Comparison of ENCODE assay signal across 26 cellular contexts in genomic region chr3:189096092-189096491, GRCh38.
DNase-seq lines count a peak whose midpoint lies in the region; ATAC-seq, FAIRE-seq and TF ChIP-seq lines count a peak whose summit lies in the region.
"Had no signal": no experiment of that assay in that cellular context is flagged by ENCODE, and none has a peak within 500 bp of the region (broad histone marks: within the 10 kb centered on the region; RNA-seq: fewer than 3 reads in every experiment).

No MANE protein-coding gene starts in this region.

- peak in 2 of 3 experiments; percentile 27 to 72 for DNase-seq in NCI-H1417 (lab: John Stamatoyannopoulos, UW)
- DNase-seq in NCI-H1417 treated with DMSO at 0.1 percent for 48 hours (lab: John Stamatoyannopoulos, UW): no peak
- peak; percentile 82 for DNase-seq in DMS79 treated with DMSO at 0.1 percent for 48 hours (lab: John Stamatoyannopoulos, UW)
- DNase-seq in NCI-H345 treated with DMSO at 0.1 percent for 48 hours (lab: John Stamatoyannopoulos, UW; ENCODE audit: unreplicated experiment): peak; percentile 17
- peak; percentile 30 for DNase-seq in bronchial epithelial cell (ENCODE audit: low read depth)
- no peak for DNase-seq in left colon
- no peak for DNase-seq in DMS153 (lab: John Stamatoyannopoulos, UW)
- DNase-seq: 8988T, Calu3, EL, GDM1, Karpas-422, NCI-H1092 treated with DMSO at 0.1 percent for 48 hours, NCI-H2029, NCI-H2227 treated with DMSO at 0.1 percent for 48 hours, NCI-H524 treated with DMSO at 0.1 percent for 48 hours, OCI-M1, Peyer's patch, SIG-M5, T-helper 9 cell had no signal

- H3K4me3 ChIP-seq in bronchial epithelial cell (ENCODE audit: low read depth, low read length): no peak overlapping the region
- H3K4me3 ChIP-seq: GM12878, Peyer's patch, SK-N-MC had no signal

- FAIRE-seq in bronchial epithelial cell (lab: Jason Lieb, UNC): peak; percentile 88
- FAIRE-seq: GM12878, GM19239, H1, HepG2 had no signal

- H3K27me3 ChIP-seq in bronchial epithelial cell (ENCODE audit: control insufficient read depth, insufficient read depth, low read length): peaks cover 2% of the 10 kb centered on the region
- H3K27me3 ChIP-seq: Peyer's patch had no signal

- H3K36me3 ChIP-seq in bronchial epithelial cell (ENCODE audit: control insufficient read depth, insufficient read depth, low read length): no peaks in the 10 kb centered on the region
- H3K36me3 ChIP-seq: Peyer's patch had no signal

- ATAC-seq in GM18498 (IDR thresholded peaks at IDR 0.05; ENCODE audit: unreplicated experiment): no peak
- ATAC-seq in left colon: no peak
- ATAC-seq: GM12878, HepG2 had no signal

- intact Hi-C loops in left colon (cut with DNase I, micrococcal nuclease): no loop called here

- no peak for TF ChIP-seq CTCF in bronchial epithelial cell (IDR thresholded peaks at IDR 0.05; ENCODE audit: insufficient read depth, low read length, severe bottlenecking)

Comparison
In these comparisons a context has a peak if more than half of its experiments do, and no peak if none do; other contexts are left out.
1. DNase-seq: peak in NCI-H1417 (2 of 3), DMS79 treated with DMSO at 0.1 percent for 48 hours (single experiment), NCI-H345 treated with DMSO at 0.1 percent for 48 hours (single experiment) and bronchial epithelial cell (single experiment); none in NCI-H1417 treated with DMSO at 0.1 percent for 48 hours (single experiment), left colon (0 of 2) and DMS153 (single experiment).